In the genomic region with DNA sequence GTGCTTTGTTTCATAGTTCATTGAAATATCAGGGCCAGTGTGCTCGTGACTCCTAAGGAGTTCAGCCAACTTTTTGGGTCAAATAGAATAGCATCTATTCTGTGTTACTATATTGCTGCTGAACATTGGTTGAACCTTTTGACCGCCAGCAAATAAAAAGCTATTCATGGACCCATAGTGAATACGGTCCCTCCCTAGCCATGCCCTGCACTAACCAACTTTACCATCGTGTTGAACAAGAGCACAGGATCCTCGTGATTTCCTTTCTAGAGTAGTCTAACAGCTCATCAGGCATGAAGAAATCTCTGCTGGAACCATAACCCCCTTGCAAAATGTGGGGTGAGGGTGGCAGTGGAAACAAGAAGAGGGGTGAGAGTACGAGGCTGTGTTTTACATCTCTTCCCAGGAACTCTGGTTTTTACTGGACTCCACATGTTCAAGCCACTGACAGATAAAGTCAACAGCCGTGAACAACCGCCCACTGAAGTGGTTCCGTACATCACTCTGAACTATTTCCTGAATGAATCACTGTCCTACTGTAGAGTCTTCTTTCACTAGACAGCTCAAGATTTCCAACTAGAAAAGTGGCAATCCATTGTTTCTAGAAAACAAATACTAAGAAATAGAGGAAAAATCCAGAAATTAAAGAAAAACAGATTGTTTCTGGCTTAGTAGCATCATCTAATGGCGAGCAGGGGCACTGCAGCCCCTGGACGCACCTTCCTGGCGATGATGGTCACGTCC, we compare ENCODE assay signal across 8 cellular contexts.
DNase-seq lines count a peak whose midpoint lies in the region; ATAC-seq and TF ChIP-seq lines count a peak whose summit lies in the region.

No MANE protein-coding gene starts in this region.

- no peaks in the 10 kb centered on the region for H3K9me3 Mint-ChIP-seq in CD4-positive, alpha-beta T cell
- H3K9me3 Mint-ChIP-seq in activated T-helper 17 cell treated with anti-CD3 and anti-CD28 coated beads, Interleukin-2, amount 50 U/mL, for 72 hours = no peaks in the 10 kb centered on the region

- no peaks in the 10 kb centered on the region for H3K9me3 ChIP-seq in CD4-positive, alpha-beta T cell (ENCODE audit: control insufficient read depth, low read length)
- peaks cover 9% of the 10 kb centered on the region for H3K9me3 ChIP-seq in left ventricle myocardium inferior (replicated peaks)

- POLR2A ChIA-PET in CD4-positive, alpha-beta T cell (lab: Charles Lee) = no interaction called here

- H3K27me3 Mint-ChIP-seq in CD4-positive, alpha-beta T cell = no peaks in the 10 kb centered on the region
- peaks cover 21% of the 10 kb centered on the region for H3K27me3 Mint-ChIP-seq in activated T-helper 17 cell treated with anti-CD3 and anti-CD28 coated beads, Interleukin-2, amount 50 U/mL, for 72 hours

- H3K4me3 Mint-ChIP-seq in CD4-positive, alpha-beta T cell = peak overlapping the region; percentile 62
- H3K4me3 Mint-ChIP-seq in activated T-helper 17 cell treated with anti-CD3 and anti-CD28 coated beads, Interleukin-2, amount 50 U/mL, for 72 hours = peak overlapping the region; percentile 11

- TF ChIP-seq CTCF in CD4-positive, alpha-beta T cell (IDR thresholded peaks at IDR 0.05) = peak; percentile 61
- peak; percentile 96 for TF ChIP-seq CTCF in left ventricle myocardium inferior (IDR thresholded peaks at IDR 0.05; ENCODE audit: borderline replicate concordance)

- intact Hi-C loops in CD4-positive, alpha-beta T cell (cut with DNase I, micrococcal nuclease) = loop anchor here (1.0 to 5.0 kb wide), 3 partner anchors 134 to 475 kb away; no protein-coding TSS in a partner anchor
- intact Hi-C loops in left ventricle myocardium inferior (cut with micrococcal nuclease) = loop anchor here (2.0 kb wide), 1 partner anchor 128 kb away; no protein-coding TSS in a partner anchor

- CTCF ChIA-PET in CD4-positive, alpha-beta T cell (lab: Charles Lee) = no interaction called here

- H3K36me3 Mint-ChIP-seq in CD4-positive, alpha-beta T cell (ENCODE audit: low read depth) = no peaks in the 10 kb centered on the region
- no peaks in the 10 kb centered on the region for H3K36me3 Mint-ChIP-seq in activated T-helper 17 cell treated with anti-CD3 and anti-CD28 coated beads, Interleukin-2, amount 50 U/mL, for 72 hours (ENCODE audit: low read depth)

- H3K4me1 ChIP-seq in left ventricle myocardium inferior = peaks cover 8% of the 10 kb centered on the region

- H3K27ac Mint-ChIP-seq in CD4-positive, alpha-beta T cell = no peak overlapping the region
- H3K27ac Mint-ChIP-seq in activated T-helper 17 cell treated with anti-CD3 and anti-CD28 coated beads, Interleukin-2, amount 50 U/mL, for 72 hours = peak overlapping the region; percentile 2

- no peak overlapping the region for H3K4me3 ChIP-seq in left ventricle myocardium inferior

- no peak for DNase-seq in CD4-positive, alpha-beta T cell
- peak; percentile 25 for DNase-seq in HS-5 (ENCODE audit: low read depth)
- DNase-seq in left ventricle myocardium inferior = no peak
- DNase-seq in stimulated activated CD4-positive, alpha-beta T cell treated with anti-CD3 and anti-CD28 coated beads, Interleukin-1b, Interleukin-23, amount 100 ng/mL, for 4 hours (ENCODE audit: low read depth in 2 of 2) = peak; percentile 21 to 23
- no peak for DNase-seq in NCI-H2171 treated with DMSO at 0.1 percent for 48 hours (lab: John Stamatoyannopoulos, UW)
- no peak for DNase-seq in NOMO-1 (lab: John Stamatoyannopoulos, UW; ENCODE audit: unreplicated experiment in 2 of 2)
- DNase-seq in OCI-M2 (lab: John Stamatoyannopoulos, UW; ENCODE audit: unreplicated experiment) = no peak

- no peaks in the 10 kb centered on the region for H3K27me3 ChIP-seq in CD4-positive, alpha-beta T cell (ENCODE audit: control insufficient read depth, insufficient read depth, low read length)
- peaks cover 41% of the 10 kb centered on the region for H3K27me3 ChIP-seq in left ventricle myocardium inferior (ENCODE audit: low read depth)

- H3K36me3 ChIP-seq in left ventricle myocardium inferior = no peaks in the 10 kb centered on the region

- peak; percentile 37 for ATAC-seq in CD4-positive, alpha-beta T cell (ENCODE audit: poor library complexity)
- peak; percentile 95 for ATAC-seq in activated T-helper 17 cell treated with anti-CD3 and anti-CD28 coated beads, Interleukin-2, amount 50 U/mL, for 72 hours (replicated peaks)

- H3K27ac ChIP-seq in CD4-positive, alpha-beta T cell (ENCODE audit: low read depth, low read length) = no peak overlapping the region
- H3K27ac ChIP-seq in left ventricle myocardium inferior (replicated peaks) = no peak overlapping the region

- H3K4me1 Mint-ChIP-seq in CD4-positive, alpha-beta T cell (ENCODE audit: low read depth) = peaks cover 18% of the 10 kb centered on the region
- no peaks in the 10 kb centered on the region for H3K4me1 Mint-ChIP-seq in activated T-helper 17 cell treated with anti-CD3 and anti-CD28 coated beads, Interleukin-2, amount 50 U/mL, for 72 hours

Comparison
In these comparisons a context has a peak if more than half of its experiments do, and no peak if none do; other contexts are left out.
1. DNase-seq: peak in HS-5 (single experiment) and stimulated activated CD4-positive, alpha-beta T cell treated with anti-CD3 and anti-CD28 coated beads, Interleukin-1b, Interleukin-23, amount 100 ng/mL, for 4 hours (2 of 2); none in CD4-positive, alpha-beta T cell (0 of 10), left ventricle myocardium inferior (single experiment), NCI-H2171 treated with DMSO at 0.1 percent for 48 hours (single experiment), NOMO-1 (0 of 2) and OCI-M2 (single experiment).